32 cellular contexts compared by ENCODE assay signal in the genomic region with DNA sequence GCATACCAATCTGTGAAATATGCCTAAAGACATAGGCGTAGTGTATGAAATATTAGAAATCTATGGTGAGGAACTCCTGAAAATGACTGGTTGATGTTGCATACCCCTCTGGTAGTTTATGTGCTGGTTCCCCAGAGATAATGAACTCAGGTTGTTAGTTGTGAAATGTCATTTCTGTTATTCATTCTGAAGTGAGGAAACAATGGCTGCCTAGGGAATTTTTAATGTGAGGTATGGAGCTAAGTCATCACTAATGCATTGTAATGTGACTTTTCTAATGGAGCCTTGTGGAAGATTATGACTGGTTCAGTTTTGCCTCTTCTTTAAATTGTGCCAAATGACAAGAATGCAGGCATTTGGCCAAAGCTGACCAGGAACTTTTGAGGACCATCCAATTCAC.
DNase-seq lines count a peak whose midpoint lies in the region; ATAC-seq, FAIRE-seq and TF ChIP-seq lines count a peak whose summit lies in the region.
"Had no signal": no experiment of that assay in that cellular context is flagged by ENCODE, and none has a peak within 500 bp of the region (broad histone marks: within the 10 kb centered on the region; RNA-seq: fewer than 3 reads in every experiment).

No MANE protein-coding gene starts in this region.

- peak; percentile 17 to 32 (median 26) for ATAC-seq in right lobe of liver
- ATAC-seq: activated CD8-positive, alpha-beta T cell treated with anti-CD3 and anti-CD28 coated beads, Interleukin-2, amount 10 ng/mL, durations not matched to agents 7 days and 5 days; activated naive CD8-positive, alpha-beta T cell treated with anti-CD3 and anti-CD28 coated beads, Interleukin-2, amount 50 U/mL, for 24 hours; stimulated activated effector memory CD8-positive, alpha-beta T cell treated with anti-CD3 and anti-CD28 coated beads, Interleukin-12 subunit alpha, Interleukin-12 subunit beta, amount 100 ng/mL, for 72 hours had no signal

- H3K36me3 ChIP-seq in bronchial epithelial cell (ENCODE audit: control insufficient read depth, insufficient read depth, low read length) (no peaks in the 10 kb centered on the region), right lobe of liver (no peaks in the 10 kb centered on the region)
- H3K36me3 ChIP-seq: BLaER1 treated with 17β-estradiol and CSF1 and Interleukin-3, amounts not matched to agents 10 nM and 100 nM; colonic mucosa; esophagus squamous epithelium; Peyer's patch; spleen; suprapubic skin; vagina had no signal

- TF ChIP-seq CTCF in 22Rv1 (IDR thresholded peaks at IDR 0.05) (no peak), LNCaP clone FGC (IDR thresholded peaks at IDR 0.05; ENCODE audit: control insufficient read depth, extremely low read depth, insufficient read depth) (no peak), bronchial epithelial cell (IDR thresholded peaks at IDR 0.05; ENCODE audit: insufficient read depth, low read length, severe bottlenecking) (no peak), right lobe of liver (IDR thresholded peaks at IDR 0.05) (peak in 1 of 4 donors; percentile 3)

- no peaks in the 10 kb centered on the region for H3K9me3 ChIP-seq in right lobe of liver
- H3K9me3 ChIP-seq: colonic mucosa, esophagus squamous epithelium, Peyer's patch, spleen, suprapubic skin, vagina had no signal

- H3K27ac ChIP-seq in 22Rv1 (peak overlapping the region; percentile 91), right lobe of liver (peak overlapping the region in 1 of 3 donors; percentile 48)
- H3K27ac ChIP-seq: BLaER1 treated with 17β-estradiol and CSF1 and Interleukin-3, amounts not matched to agents 10 nM and 100 nM; colonic mucosa; esophagus squamous epithelium; Peyer's patch; spleen; suprapubic skin; vagina had no signal

- H3K4me3 ChIP-seq in LNCaP clone FGC (ENCODE audit: low read depth, low read length): 0 out of 2 replicates have a peak overlapping the region, but pooled peaks have one; percentile 25
- H3K4me3 ChIP-seq in bronchial epithelial cell (ENCODE audit: low read depth, low read length): no peak overlapping the region
- H3K4me3 ChIP-seq in right lobe of liver: no peak overlapping the region
- H3K4me3 ChIP-seq: BLaER1 treated with 17β-estradiol and CSF1 and Interleukin-3, amounts not matched to agents 10 nM and 100 nM; colonic mucosa; esophagus squamous epithelium; Peyer's patch; spleen; suprapubic skin; vagina had no signal

- no peaks in the 10 kb centered on the region for H3K27me3 ChIP-seq in bronchial epithelial cell (ENCODE audit: control insufficient read depth, insufficient read depth, low read length)
- H3K27me3 ChIP-seq in right lobe of liver: no peaks in the 10 kb centered on the region
- H3K27me3 ChIP-seq: BLaER1 treated with 17β-estradiol and CSF1 and Interleukin-3, amounts not matched to agents 10 nM and 100 nM; colonic mucosa; esophagus squamous epithelium; Peyer's patch; spleen; suprapubic skin; vagina had no signal

- peak; percentile 50 for FAIRE-seq in bronchial epithelial cell (lab: Jason Lieb, UNC)

- WGBS in right lobe of liver (ENCODE audit: insufficient coverage, low coverage, low lambda C conversion rate, missing lambda C conversion rate): 100% methylated on average over 1 of the region's 1 CpG

- TF ChIP-seq POLR2A in right lobe of liver (IDR thresholded peaks at IDR 0.05): no peak

- peaks cover 0 to 22% (median 8%) of the 10 kb centered on the region in 4 donors for H3K4me1 ChIP-seq in right lobe of liver
- H3K4me1 ChIP-seq: colonic mucosa, esophagus squamous epithelium, Peyer's patch, spleen, suprapubic skin, vagina had no signal

- no peak for DNase-seq in LNCaP clone FGC (ENCODE audit: low read depth)
- peak; percentile 84 for DNase-seq in bronchial epithelial cell (ENCODE audit: low read depth)
- DNase-seq in right lobe of liver: no peak
- no peak for DNase-seq in stimulated activated naive CD4-positive, alpha-beta T cell (lab: John Stamatoyannopoulos, UW)
- no peak for DNase-seq in GOT3 (lab: John Stamatoyannopoulos, UW)
- DNase-seq in Kasumi-1 (lab: John Stamatoyannopoulos, UW): no peak
- DNase-seq in NCI-H510A treated with DMSO at 0.1 percent for 48 hours (lab: John Stamatoyannopoulos, UW): no peak
- DNase-seq: activated CD4-positive, CD25-positive, alpha-beta regulatory T cell treated with anti-CD3 and anti-CD28 coated beads, Interleukin-2, amount 50 U/mL, for 72 hours; activated CD8-positive, alpha-beta T cell treated with anti-CD3 and anti-CD28 coated beads, Interleukin-2, amount 10 ng/mL, durations not matched to agents 7 days and 5 days; activated effector memory CD4-positive, alpha-beta T cell treated with anti-CD3 and anti-CD28 coated beads, Interleukin-2, amount 50 U/mL, for 16 hours; activated naive CD8-positive, alpha-beta T cell treated with anti-CD3 and anti-CD28 coated beads, Interleukin-2, amount 50 U/mL, for 24 hours; colonic mucosa; COR-L47; effector memory CD4-positive, alpha-beta T cell; esophagus squamous epithelium; HFFc6; KG1; kidney glomerular epithelial cell; mesendoderm; MV-4-11; NCI-H510A; NK-92 treated with Interleukin-12 subunit alpha and Interleukin-12 subunit beta, amount 100 ng/mL, for 24 hours; Peyer's patch; SIG-M5; spleen; stimulated activated CD4-positive, alpha-beta T cell treated with anti-CD3 and anti-CD28 coated beads, Interleukin-2, amount 100 ng/mL, for 48 hours; SW 1271 had no signal

- intact Hi-C loops in right lobe of liver (cut with DNase I): no loop called here
